ENCODE assay signal across 2 cellular contexts in genomic region chr22:37177755-37178154, GRCh38.
TF ChIP-seq lines count a peak whose summit lies in the region.

No MANE protein-coding gene starts in this region.

TF ChIP-seq in SK-N-SH treated with all-trans-retinoic acid at 6 μM for 48 hours, 23 proteins besides CTCF, POLR2A, EP300 and RAD21 (continued from another document):
- TF ChIP-seq CREB5 (CRISPR knock-in tag; IDR thresholded peaks at IDR 0.05; ENCODE audit: low read depth) = no peak
TF ChIP-seq in SK-N-SH treated with all-trans-retinoic acid at 6 μM for 48 hours: peak in this region for 1.

TF ChIP-seq in SK-N-SH, 30 proteins besides CTCF, POLR2A, EP300 and RAD21 (continued from another document):
- TF ChIP-seq MXI1 (IDR thresholded peaks at IDR 0.05; ENCODE audit: low read depth, low read length) = no peak
- no peak for TF ChIP-seq NRF1 (IDR thresholded peaks at IDR 0.05; ENCODE audit: low read depth, low read length)
- no peak for TF ChIP-seq FOXM1 (IDR thresholded peaks at IDR 0.05; ENCODE audit: low read depth)
- TF ChIP-seq GABPA (IDR thresholded peaks at IDR 0.05; ENCODE audit: low read depth) = no peak
- no peak for TF ChIP-seq EZH2phosphoT487 (IDR thresholded peaks at IDR 0.05; ENCODE audit: borderline replicate concordance, low read depth)
- TF ChIP-seq FOXJ3 (CRISPR knock-in tag; IDR thresholded peaks at IDR 0.05) = no peak
- no peak for TF ChIP-seq RCOR1 (IDR thresholded peaks at IDR 0.05; ENCODE audit: low read length)
- TF ChIP-seq GATA2 (CRISPR knock-in tag; IDR thresholded peaks at IDR 0.05) = no peak
- no peak for TF ChIP-seq MAX (IDR thresholded peaks at IDR 0.05; ENCODE audit: low read depth)
- no peak for TF ChIP-seq YY1 (IDR thresholded peaks at IDR 0.05; ENCODE audit: low read depth)
- no peak for TF ChIP-seq USF2 (IDR thresholded peaks at IDR 0.05; ENCODE audit: borderline replicate concordance, low read depth, low read length)
- TF ChIP-seq SMC3 (IDR thresholded peaks at IDR 0.05; ENCODE audit: low read depth, low read length) = no peak
- TF ChIP-seq TEAD4 (IDR thresholded peaks at IDR 0.05; ENCODE audit: borderline replicate concordance, insufficient read depth) = no peak
- TF ChIP-seq FOSL2 (IDR thresholded peaks at IDR 0.05; ENCODE audit: borderline replicate concordance, low read depth) = no peak
- TF ChIP-seq PBX3 (IDR thresholded peaks at IDR 0.05) = no peak
- TF ChIP-seq ELF1 (IDR thresholded peaks at IDR 0.05) = no peak
